In genomic region chr2:99490088-99491065, GRCh38 we compare ENCODE assay signal across 8 cellular contexts. TPM values are rescaled to one million over a fixed set of nuclear protein-coding genes. Genes with fewer than 3 reads are reported as not detected.
A peak's percentile ranks its signal among the peaks of the same experiment; 100 is the strongest.
DNase-seq lines count a peak whose midpoint lies in the region; ATAC-seq and TF ChIP-seq lines count a peak whose summit lies in the region.

No MANE protein-coding gene starts in this region.

- 2% methylated on average over 81 of the region's 81 CpGs for WGBS in thymus

- peak; percentile 60 for TF ChIP-seq CTCF in GM12864 (IDR thresholded peaks at IDR 0.05; ENCODE audit: low read depth, low read length, missing control alignments)
- peak; percentile 79 for TF ChIP-seq CTCF in osteocyte (IDR thresholded peaks at IDR 0.05)

- ATAC-seq in HG02678 (IDR thresholded peaks at IDR 0.05; ENCODE audit: unreplicated experiment) (peak; percentile 82), Right ventricle myocardium inferior (peak; percentile 94)

- no peaks in the 10 kb centered on the region for H3K9me3 ChIP-seq in thymus (ENCODE audit: control insufficient read depth)

- intact Hi-C loops in Right ventricle myocardium inferior (cut with DNase I) = loop anchor here (1.0 to 2.0 kb wide), 3 partner anchors 40 to 153 kb away; partner anchors contain the start of gene EIF5B

- H3K4me3 ChIP-seq in GM12864 (ENCODE audit: low read depth, low read length) = peak overlapping the region; percentile 99
- peak overlapping the region; percentile 98 for H3K4me3 ChIP-seq in thymus (ENCODE audit: low read length)

- peaks cover 2% of the 10 kb centered on the region for H3K27me3 Mint-ChIP-seq in osteocyte (ENCODE audit: unreplicated experiment)

- peak; percentile 85 for DNase-seq in GM12864 (ENCODE audit: low read depth)
- peak; percentile 94 for DNase-seq in NCI-H1105 (lab: John Stamatoyannopoulos, UW)
- DNase-seq in SKM-1 treated with dmso at 0.1 percent for 144 hours (lab: John Stamatoyannopoulos, UW; ENCODE audit: unreplicated experiment) = peak; percentile 88
- peak; percentile 85 for DNase-seq in activated naive CD8-positive, alpha-beta T cell treated with anti-CD3 and anti-CD28 coated beads, Interleukin-2, amount 50 U/mL, for 16 hours (ENCODE audit: low read depth, low spot score)
- peak; percentile 95 for DNase-seq in Right ventricle myocardium inferior (ENCODE audit: missing footprints)
- DNase-seq in osteocyte (ENCODE audit: extremely low spot score, unreplicated experiment) = peak; percentile 98

- H3K4me1 ChIP-seq in thymus (ENCODE audit: control insufficient read depth, insufficient read depth, low read length) = peaks cover 11% of the 10 kb centered on the region

- peak overlapping the region; percentile 95 for H3K27ac ChIP-seq in thymus (ENCODE audit: low read depth)

- H3K36me3 ChIP-seq in thymus (ENCODE audit: control insufficient read depth, insufficient read depth) = no peaks in the 10 kb centered on the region

- H3K36me3 Mint-ChIP-seq in osteocyte (ENCODE audit: unreplicated experiment) = no peaks in the 10 kb centered on the region

- no peaks in the 10 kb centered on the region for H3K27me3 ChIP-seq in thymus (ENCODE audit: control insufficient read depth, insufficient read depth)

- H3K4me3 Mint-ChIP-seq in osteocyte (ENCODE audit: unreplicated experiment) = peak overlapping the region; percentile 91

- H3K4me1 Mint-ChIP-seq in osteocyte (ENCODE audit: unreplicated experiment) = peaks cover 23% of the 10 kb centered on the region

- H3K27ac Mint-ChIP-seq in osteocyte (ENCODE audit: unreplicated experiment) = peak overlapping the region; percentile 94

- no peaks in the 10 kb centered on the region for H3K9me3 Mint-ChIP-seq in osteocyte (ENCODE audit: unreplicated experiment)

RNA-seq across cellular contexts. Expression of gene REV1, which starts 0.6 kb away (rescaled TPM):
- 49.8 TPM for total RNA-seq in Right ventricle myocardium inferior
- 32.5 and 33.0 TPM in 2 replicates for total RNA-seq in osteocyte
- polyA plus RNA-seq in thymus = 27.1 TPM

Comparison
In these comparisons a context has a peak if more than half of its experiments do, and no peak if none do; other contexts are left out.
1. Peak in every context shown above with its lines: DNase-seq, ATAC-seq, H3K4me3 ChIP-seq and H3K27ac ChIP-seq.